Comparison of ENCODE assay signal across 12 cellular contexts in genomic region chr14:61700104-61700886, GRCh38. TPM values are rescaled to one million over a fixed set of nuclear protein-coding genes. Genes with fewer than 3 reads are reported as not detected.
DNase-seq lines count a peak whose midpoint lies in the region; ATAC-seq, FAIRE-seq and TF ChIP-seq lines count a peak whose summit lies in the region.
"Had no signal": no experiment of that assay in that cellular context is flagged by ENCODE, and none has a peak within 500 bp of the region (broad histone marks: within the 10 kb centered on the region; RNA-seq: fewer than 3 reads in every experiment).

No MANE protein-coding gene starts in this region.

- H3K27me3 Mint-ChIP-seq in astrocyte (ENCODE audit: low read depth, unreplicated experiment) (no peaks in the 10 kb centered on the region), naive B cell (no peaks in the 10 kb centered on the region)

- intact Hi-C loops in sciatic nerve (cut with DNase I), result no loop called here

- H3K4me2 ChIP-seq in BLaER1 (peak overlapping the region; percentile 87), astrocyte (ENCODE audit: low read length) (peak overlapping the region; percentile 97)

- H3K9me3 Mint-ChIP-seq in astrocyte (ENCODE audit: unreplicated experiment) (no peaks in the 10 kb centered on the region), naive B cell (no peaks in the 10 kb centered on the region)

- no peak for TF ChIP-seq CTCF in HEK293 (tag by site-specific recombination; IDR thresholded peaks at IDR 0.05)
- TF ChIP-seq CTCF in astrocyte (IDR thresholded peaks at IDR 0.05; ENCODE audit: insufficient read depth, low read depth, low read length), result no peak

- H4K20me1 ChIP-seq in BLaER1 (peaks cover 94% of the 10 kb centered on the region), astrocyte (ENCODE audit: insufficient read depth, low read length) (peaks cover 93% of the 10 kb centered on the region)

- H3K4me1 ChIP-seq in BLaER1 (peaks cover 36% of the 10 kb centered on the region), HEK293 (ENCODE audit: control insufficient read depth, insufficient read depth, low read length) (peaks cover 20% of the 10 kb centered on the region), astrocyte (ENCODE audit: insufficient read depth, low read length) (no peaks in the 10 kb centered on the region)

- H3K4me1 Mint-ChIP-seq in astrocyte (ENCODE audit: low read depth, unreplicated experiment), result peaks cover 20% of the 10 kb centered on the region
- peaks cover 46 to 87% (median 69%) of the 10 kb centered on the region in 3 donors for H3K4me1 Mint-ChIP-seq in naive B cell

- H3K4me3 ChIP-seq in BLaER1 (no peak overlapping the region), HEK293 (ENCODE audit: low read depth, low read length) (no peak overlapping the region), astrocyte (ENCODE audit: insufficient read depth, low read depth, low read length) (peak overlapping the region; percentile 43)
- H3K4me3 ChIP-seq: tibial artery had no signal

- H3K4me3 Mint-ChIP-seq in astrocyte (ENCODE audit: unreplicated experiment) (peak overlapping the region; percentile 99), naive B cell (peak overlapping the region; percentile 4 to 97 (median 60))

- H3K79me2 ChIP-seq in astrocyte (ENCODE audit: insufficient read depth, low read length), result peaks cover 100% of the 10 kb centered on the region

- peak overlapping the region; percentile 42 for H3K27ac Mint-ChIP-seq in astrocyte (ENCODE audit: unreplicated experiment)
- H3K27ac Mint-ChIP-seq in naive B cell, result peak overlapping the region in 2 of 6 donors; percentile 24

- H3K36me3 Mint-ChIP-seq in astrocyte (ENCODE audit: low read depth, unreplicated experiment) (peaks cover 10% of the 10 kb centered on the region), naive B cell (no peaks in the 10 kb centered on the region)

- peak; percentile 70 for FAIRE-seq in astrocyte (lab: Jason Lieb, UNC)

- ATAC-seq in naive B cell (ENCODE audit: low read depth in 2 of 2), result no peak
- ATAC-seq in sciatic nerve, result no peak
- no peak for ATAC-seq in GM21825 (IDR thresholded peaks at IDR 0.05; ENCODE audit: unreplicated experiment)
- ATAC-seq in GM19023 (IDR thresholded peaks at IDR 0.05; ENCODE audit: unreplicated experiment), result no peak

- CTCF ChIA-PET in HEK293 (lab: Yijun Ruan, JAX), result interaction anchor here (0.7 to 1.6 kb wide), 2 partner anchors 49 to 230 kb away, joined by 3 to 5 read pairs; no protein-coding TSS in a partner anchor

- no peak overlapping the region for H3K27ac ChIP-seq in BLaER1
- H3K27ac ChIP-seq in HEK293 (ENCODE audit: extremely low read depth, low read depth, low read length), result no peak overlapping the region
- no peak overlapping the region for H3K27ac ChIP-seq in astrocyte (ENCODE audit: low read depth, low read length)
- H3K27ac ChIP-seq: tibial artery had no signal

- H3K36me3 ChIP-seq in BLaER1 (peaks cover 16% of the 10 kb centered on the region), HEK293 (ENCODE audit: control insufficient read depth in 2 of 2, insufficient read depth in 1 of 2, low read length in 2 of 2) (no peaks in the 10 kb centered on the region), astrocyte (ENCODE audit: insufficient read depth, low read length) (no peaks in the 10 kb centered on the region)
- H3K36me3 ChIP-seq: tibial artery had no signal

- no peak overlapping the region for H2AFZ ChIP-seq in astrocyte (ENCODE audit: low read depth, low read length)

- peaks cover 16% of the 10 kb centered on the region; the same call in 1 of the 2 replicates for H3K9me3 ChIP-seq in BLaER1
- no peaks in the 10 kb centered on the region for H3K9me3 ChIP-seq in HEK293 (ENCODE audit: control insufficient read depth, insufficient read depth, low read depth, low read length)
- H3K9me3 ChIP-seq in astrocyte (ENCODE audit: insufficient read depth, low read depth, low read length), result no peaks in the 10 kb centered on the region
- H3K9me3 ChIP-seq: tibial artery had no signal

- H3K27me3 ChIP-seq in BLaER1 (no peaks in the 10 kb centered on the region), astrocyte (ENCODE audit: insufficient read depth, low read length) (no peaks in the 10 kb centered on the region)
- H3K27me3 ChIP-seq: tibial artery had no signal

- POLR2A ChIA-PET in HEK293 (lab: Yijun Ruan, JAX), result no interaction called here

- DNase-seq in astrocyte (ENCODE audit: low read depth) (no peak), naive B cell (no peak), NCI-H1417 treated with DMSO at 0.1 percent for 48 hours (lab: John Stamatoyannopoulos, UW) (no peak), sciatic nerve (ENCODE audit: low spot score) (no peak)
- DNase-seq: activated CD4-positive, CD25-positive, alpha-beta regulatory T cell; DMS79 treated with DMSO at 0.1 percent for 48 hours; OCI-M1; tibial artery had no signal

- no peak overlapping the region for H3K9ac ChIP-seq in BLaER1
- H3K9ac ChIP-seq in astrocyte (ENCODE audit: low read length), result peak overlapping the region; percentile 19

TF ChIP-seq in HEK293, 187 proteins besides CTCF, POLR2A, EP300 and RAD21:
- TF ChIP-seq PRDM2 (tag by site-specific recombination; IDR thresholded peaks at IDR 0.05; ENCODE audit: borderline replicate concordance) (no peak), ZNF530 (tag by site-specific recombination; IDR thresholded peaks at IDR 0.05; ENCODE audit: low read depth) (no peak), PRDM1 (tag by site-specific recombination; IDR thresholded peaks at IDR 0.05) (0 out of 2 replicates have a peak, but pooled peaks have one; percentile 4), ZNF239 (tag by site-specific recombination; IDR thresholded peaks at IDR 0.05) (no peak)

RNA-seq across cellular contexts. Expression of gene HIF1A, which starts 5.0 kb away (rescaled TPM):
- total RNA-seq in astrocyte, result 435 and 475 TPM in 2 replicates
- 100 to 1,000 TPM; 109 to 152 (median 125) TPM for polyA plus RNA-seq in naive B cell (ENCODE audit: low read depth in 6 of 6)
- 123 TPM for total RNA-seq in sciatic nerve
